In genomic region chr1:244174922-244175521, GRCh38 we compare ENCODE assay signal across 28 cellular contexts.
"Had no signal": no experiment of that assay in that cellular context is flagged by ENCODE, and none has a peak within 500 bp of the region (broad histone marks: within the 10 kb centered on the region; RNA-seq: fewer than 3 reads in every experiment).

No MANE protein-coding gene starts in this region.

- H3K27me3 Mint-ChIP-seq: stimulated activated memory B cell treated with anti-CD40 and anti-IgM and Interleukin-4, amounts not matched to agents 10 μg/mL and 1 μg/mL and 100 μg/mL, for 72 hours had no signal

- H3K4me3 ChIP-seq: esophagus squamous epithelium, heart right ventricle, left ventricle myocardium inferior, lower lobe of right lung, prostate gland, right atrium auricular region, skin epidermis, spleen, testis, tibial artery had no signal

- H3K9me3 ChIP-seq: esophagus squamous epithelium, heart right ventricle, left ventricle myocardium inferior, lower lobe of right lung, prostate gland, right atrium auricular region, spleen, testis, tibial artery had no signal

- H3K4me1 Mint-ChIP-seq: naive B cell, neural crest cell had no signal

- DNase-seq: cerebellar nuclear complex; cortex of kidney; effector memory CD8-positive, alpha-beta T cell; erythroblast; esophagus squamous epithelium; foreskin melanocyte; glutamatergic neuron; heart right ventricle; hippocampal formation; kidney glomerular epithelial cell; left colon; left ventricle myocardium inferior; lower lobe of right lung; naive B cell; nucleus accumbens; spleen; stimulated activated CD4-positive, alpha-beta T cell treated with anti-CD3 and anti-CD28 coated beads, Interleukin-4, amount 100 ng/mL, for 4 hours; stimulated activated naive CD8-positive, alpha-beta T cell treated with anti-CD3 and anti-CD28 coated beads, Interleukin-15, Interleukin-2, amounts not matched to agents 100 U/mL and 50 U/mL, for 24 hours; substantia nigra; testis; tibial artery had no signal

- H3K4me1 ChIP-seq: esophagus squamous epithelium, lower lobe of right lung, right atrium auricular region, spleen, testis had no signal

- H3K36me3 Mint-ChIP-seq: naive B cell; natural killer cell treated with Interleukin-12 subunit alpha and Interleukin-12 subunit beta and Interleukin-15 and Interleukin-18, amount 100 ng/mL, for 72 hours; stimulated activated memory B cell treated with anti-CD40 and anti-IgM and Interleukin-4, amounts not matched to agents 10 μg/mL and 1 μg/mL and 100 μg/mL, for 72 hours; type B pancreatic cell had no signal

- H3K27me3 ChIP-seq: esophagus squamous epithelium, right atrium auricular region, spleen, testis, tibial artery had no signal

- H3K27ac ChIP-seq: esophagus squamous epithelium, heart right ventricle, left ventricle myocardium inferior, lower lobe of right lung, prostate gland, right atrium auricular region, skin epidermis, spleen, testis, tibial artery had no signal

- ATAC-seq: effector memory CD8-positive, alpha-beta T cell; heart right ventricle; left colon; natural killer cell treated with Interleukin-12 subunit alpha and Interleukin-12 subunit beta and Interleukin-15 and Interleukin-18, amount 100 ng/mL, for 72 hours; stimulated activated memory B cell treated with anti-CD40 and anti-IgM and Interleukin-4, amounts not matched to agents 10 μg/mL and 1 μg/mL and 100 μg/mL, for 72 hours; stimulated activated naive CD8-positive, alpha-beta T cell treated with anti-CD3 and anti-CD28 coated beads, Interleukin-15, Interleukin-2, amounts not matched to agents 100 U/mL and 50 U/mL, for 24 hours had no signal

- H3K4me3 Mint-ChIP-seq: effector memory CD8-positive, alpha-beta T cell; naive B cell; natural killer cell treated with Interleukin-12 subunit alpha and Interleukin-12 subunit beta and Interleukin-15 and Interleukin-18, amount 100 ng/mL, for 72 hours; neural crest cell; stimulated activated memory B cell treated with anti-CD40 and anti-IgM and Interleukin-4, amounts not matched to agents 10 μg/mL and 1 μg/mL and 100 μg/mL, for 72 hours; type B pancreatic cell had no signal

- H3K9me3 Mint-ChIP-seq: effector memory CD8-positive, alpha-beta T cell; naive B cell; natural killer cell treated with Interleukin-12 subunit alpha and Interleukin-12 subunit beta and Interleukin-15 and Interleukin-18, amount 100 ng/mL, for 72 hours; neural crest cell; stimulated activated memory B cell treated with anti-CD40 and anti-IgM and Interleukin-4, amounts not matched to agents 10 μg/mL and 1 μg/mL and 100 μg/mL, for 72 hours; type B pancreatic cell had no signal

- H3K36me3 ChIP-seq: esophagus squamous epithelium, heart right ventricle, left ventricle myocardium inferior, lower lobe of right lung, prostate gland, right atrium auricular region, spleen, tibial artery had no signal

- H3K27ac Mint-ChIP-seq: effector memory CD8-positive, alpha-beta T cell; naive B cell; natural killer cell treated with Interleukin-12 subunit alpha and Interleukin-12 subunit beta and Interleukin-15 and Interleukin-18, amount 100 ng/mL, for 72 hours; stimulated activated memory B cell treated with anti-CD40 and anti-IgM and Interleukin-4, amounts not matched to agents 10 μg/mL and 1 μg/mL and 100 μg/mL, for 72 hours; type B pancreatic cell had no signal
